ENCODE assay signal across 9 cellular contexts in the genomic region with DNA sequence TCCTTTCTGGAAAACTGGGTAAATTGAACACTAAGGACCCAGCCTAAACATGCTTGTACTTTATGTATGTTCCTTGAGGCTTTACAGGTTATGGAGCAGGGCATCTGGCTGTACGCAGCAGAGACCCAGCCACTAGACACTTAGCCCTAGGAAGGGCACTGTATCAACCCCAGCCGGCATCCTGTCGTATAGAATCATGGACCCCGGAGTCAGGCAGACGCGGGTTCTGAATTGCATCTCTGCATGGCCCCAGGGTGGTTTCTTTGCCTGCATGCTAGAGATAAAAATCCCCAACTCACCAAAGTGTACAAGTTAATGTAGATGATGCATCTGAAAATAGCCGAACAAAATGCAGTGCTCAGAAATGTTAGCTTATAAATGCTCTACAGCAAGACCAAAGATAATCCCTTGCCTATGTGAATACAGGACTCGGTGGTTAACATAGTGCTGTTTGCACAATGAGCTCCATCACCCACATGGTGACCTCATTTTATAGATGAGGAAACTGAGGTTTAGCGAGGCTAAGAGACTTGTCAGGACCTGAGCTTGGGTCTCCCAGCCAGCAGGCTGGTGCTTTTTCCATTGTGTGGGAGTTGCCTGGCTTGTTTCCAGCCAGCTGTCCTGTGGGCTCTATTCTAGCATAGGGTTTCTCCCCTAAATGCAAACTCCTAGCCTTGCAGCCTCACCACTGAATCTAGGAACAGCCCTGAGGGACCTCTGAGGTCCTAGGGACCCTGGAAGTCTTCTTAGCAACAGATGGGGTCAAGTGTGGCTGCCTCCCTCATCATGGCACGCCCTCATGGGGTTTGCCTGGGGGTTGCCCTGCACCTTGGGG. TPM values are rescaled to one million over a fixed set of nuclear protein-coding genes. Genes with fewer than 3 reads are reported as not detected.
DNase-seq lines count a peak whose midpoint lies in the region; ATAC-seq, FAIRE-seq and TF ChIP-seq lines count a peak whose summit lies in the region.
"Had no signal": no experiment of that assay in that cellular context is flagged by ENCODE, and none has a peak within 500 bp of the region (broad histone marks: within the 10 kb centered on the region; RNA-seq: fewer than 3 reads in every experiment).

No MANE protein-coding gene starts in this region.

- no peak overlapping the region for H2AFZ ChIP-seq in K562 (ENCODE audit: low read depth, low read length)

- DNase-seq in T-helper 2 cell treated with Interferon-gamma antibody and Interleukin-4, amounts not matched to agents 5 μg/mL and 100 μg/mL, for 36 hours (ENCODE audit: low spot score), result peak; percentile 83
- no peak for DNase-seq in K562 (ENCODE audit: extremely low read depth in 1 of 4, low spot score in 3 of 4)
- peak; percentile 68 to 78 (median 78) for DNase-seq in stimulated activated CD4-positive, alpha-beta T cell treated with anti-CD3 and anti-CD28 coated beads, TNF-alpha, amount 100 ng/mL, for 48 hours (ENCODE audit: low read depth in 3 of 3)
- DNase-seq in NCI-H1105 treated with DMSO at 0.1 percent for 48 hours (lab: John Stamatoyannopoulos, UW), result no peak
- DNase-seq in vagina (ENCODE audit: extremely low spot score in 2 of 2), result no peak
- no peak for DNase-seq in transverse colon
- DNase-seq in ecto neural progenitor cell (ENCODE audit: low spot score), result no peak
- DNase-seq: H7 had no signal

- peaks cover 78% of the 10 kb centered on the region for H3K4me1 Mint-ChIP-seq in T-helper 2 cell treated with Interferon-gamma antibody and Interleukin-4, amounts not matched to agents 5 μg/mL and 100 μg/mL, for 36 hours (ENCODE audit: low read depth)

- H3K79me2 ChIP-seq in K562 (ENCODE audit: control insufficient read depth, insufficient read depth, low read length), result no peaks in the 10 kb centered on the region

- TF ChIP-seq RAD21 in K562 (CRISPR knock-in tag; conservative IDR thresholded peaks at IDR 0.05 in 1 of 2, IDR thresholded peaks at IDR 0.05 in 1 of 2), result no peak

- peaks cover 81% of the 10 kb centered on the region for H3K36me3 Mint-ChIP-seq in T-helper 2 cell treated with Interferon-gamma antibody and Interleukin-4, amounts not matched to agents 5 μg/mL and 100 μg/mL, for 36 hours (ENCODE audit: low read depth)

- H3K9me3 ChIP-seq in K562 (replicated peaks; ENCODE audit: control insufficient read depth, insufficient read depth, low read depth, low read length) (no peaks in the 10 kb centered on the region), vagina (no peaks in the 10 kb centered on the region), transverse colon (no peaks in the 10 kb centered on the region)

- H3K27me3 ChIP-seq in K562 (ENCODE audit: control insufficient read depth in 2 of 2, insufficient read depth in 2 of 2, low read length in 2 of 2) (peaks cover 39 to 65% of the 10 kb centered on the region in 2 experiments), vagina (no peaks in the 10 kb centered on the region), transverse colon (no peaks in the 10 kb centered on the region)

- no peak overlapping the region for H3K9ac ChIP-seq in K562 (ENCODE audit: insufficient read depth in 1 of 2, low read depth in 2 of 2, low read length in 2 of 2)

- TF ChIP-seq EP300 in K562 (IDR thresholded peaks at IDR 0.05; ENCODE audit: low read length), result no peak
- TF ChIP-seq EP300 in transverse colon (IDR thresholded peaks at IDR 0.05; ENCODE audit: low read depth), result no peak

- no peaks in the 10 kb centered on the region for H3K9me3 Mint-ChIP-seq in T-helper 2 cell treated with Interferon-gamma antibody and Interleukin-4, amounts not matched to agents 5 μg/mL and 100 μg/mL, for 36 hours

- 2% methylated on average over 10 of the region's 10 CpGs for WGBS in K562 (ENCODE audit: insufficient coverage, low coverage, missing lambda C conversion rate)
- WGBS in transverse colon (ENCODE audit: low coverage in 1 of 2), 2 donors, result 80% methylated on average over 10 of the region's 10 CpGs; no CpG with 5 or more reads in 1 of the 2 donors

- CTCF ChIA-PET in K562 (lab: Yijun Ruan, JAX; ENCODE audit: low intra/inter-chr PET ratio), result no interaction called here

- H3K4me2 ChIP-seq in K562 (ENCODE audit: insufficient read depth, low read length), result no peak overlapping the region

- BruUV-seq in K562 (replicated peaks; lab: Mats Ljungman, UMichigan), result no TSS peak

- TF ChIP-seq CTCF in K562 (IDR thresholded peaks at IDR 0.05 in 2 of 3, conservative IDR thresholded peaks at IDR 0.05 in 1 of 3; ENCODE audit: insufficient read depth in 2 of 3, low read depth in 1 of 3, low read length in 3 of 3), result no peak
- TF ChIP-seq CTCF in vagina (IDR thresholded peaks at IDR 0.05), result no peak
- no peak for TF ChIP-seq CTCF in transverse colon (IDR thresholded peaks at IDR 0.05)

- H3K27ac ChIP-seq in K562 (ENCODE audit: extremely low read depth, low read depth, low read length), result no peak overlapping the region
- no peak overlapping the region for H3K27ac ChIP-seq in vagina
- H3K27ac ChIP-seq in transverse colon, result peak overlapping the region in 2 of 4 donors; percentile 46

- peak overlapping the region; percentile 99 for H3K27ac Mint-ChIP-seq in T-helper 2 cell treated with Interferon-gamma antibody and Interleukin-4, amounts not matched to agents 5 μg/mL and 100 μg/mL, for 36 hours

- no peaks in the 10 kb centered on the region for H3K27me3 Mint-ChIP-seq in T-helper 2 cell treated with Interferon-gamma antibody and Interleukin-4, amounts not matched to agents 5 μg/mL and 100 μg/mL, for 36 hours (ENCODE audit: low read depth)

- ATAC-seq in HG03439 (IDR thresholded peaks at IDR 0.05; ENCODE audit: unreplicated experiment), result peak; percentile 51
- no peak for ATAC-seq in K562

- H3K36me3 ChIP-seq in K562 (ENCODE audit: control insufficient read depth, insufficient read depth, low read length), result no peaks in the 10 kb centered on the region
- H3K36me3 ChIP-seq in vagina, result no peaks in the 10 kb centered on the region
- no peaks in the 10 kb centered on the region for H3K36me3 ChIP-seq in transverse colon

- H3K4me1 ChIP-seq in K562 (replicated peaks in 1 of 2; ENCODE audit: control insufficient read depth in 2 of 2, insufficient read depth in 2 of 2, low read length in 2 of 2) (no peaks in the 10 kb centered on the region), vagina (peaks cover 4% of the 10 kb centered on the region), transverse colon (peaks cover 0 to 5% (median 0%) of the 10 kb centered on the region in 4 donors)

- H4K20me1 ChIP-seq in K562 (replicated peaks; ENCODE audit: control insufficient read depth, insufficient read depth, low read length), result 0 out of 2 replicates have a peak, but pooled peaks cover 6% of the 10 kb centered on the region

- POLR2A ChIA-PET in K562 (lab: Yijun Ruan, JAX), result interaction anchor here (0.5 to 0.6 kb wide), 2 partner anchors 38 to 60 kb away, joined by 3 read pairs; no protein-coding TSS in a partner anchor

- TF ChIP-seq POLR2A in K562 (conservative IDR thresholded peaks at IDR 0.05) (no peak), vagina (IDR thresholded peaks at IDR 0.05) (no peak), transverse colon (IDR thresholded peaks at IDR 0.05) (no peak)

- H3K4me3 Mint-ChIP-seq in T-helper 2 cell treated with Interferon-gamma antibody and Interleukin-4, amounts not matched to agents 5 μg/mL and 100 μg/mL, for 36 hours, result peak overlapping the region; percentile 93

- no peak for FAIRE-seq in K562 (lab: Jason Lieb, UNC)

- no peaks in the 10 kb centered on the region for H3K9me1 ChIP-seq in K562 (ENCODE audit: control insufficient read depth, insufficient read depth, low read length)

- H3K4me3 ChIP-seq in K562 (no peak overlapping the region), vagina (no peak overlapping the region), transverse colon (no peak overlapping the region)

- intact Hi-C loops in K562 (cut with micrococcal nuclease) (no loop called here), vagina (cut with DNase I) (no loop called here), transverse colon (cut with DNase I; ENCODE audit: low total_unique reads) (no loop called here)

- in situ Hi-C loops in K562 (cut with MboI) (no loop called here), transverse colon (cut with MboI; ENCODE audit: low pct_ligation_motif_present in 1 of 4, low pct_unique_long_range_greater_than_20kb in 1 of 4, low sequenced_read_pairs in 3 of 4) (no loop called here)

RNA-seq across cellular contexts. Expression of a gene that starts 7.3 kb away (rescaled TPM):
- not detected in 2 replicates for total RNA-seq in K562 (2011; cell fraction: chromatin; rRNA removed; ENCODE audit: low replicate concordance)
- total RNA-seq in K562 (2011; cell fraction: nucleolus; rRNA removed), result not detected in 2 replicates
- not detected in 2 replicates for total RNA-seq in K562 (2011; cell fraction: nucleoplasm; rRNA removed)
- total RNA-seq in K562 (2014; rRNA removed) (not detected in 2 replicates), K562 (2014; rRNA removed; fragmentation: Illumina TruSeq; extraction: Trizol) (not detected in 2 replicates), K562 (2015; rRNA removed; fragmentation: Illumina TruSeq; extraction: Trizol) (not detected in 2 replicates), K562 (2021) (0.84 and 1.5 TPM in 2 replicates), vagina (3.9 TPM), transverse colon (1 to 10 TPM in 3 of 4 donors, not detected in 1; 1.9 to 4.3 (median 3.0) TPM)
- polyA plus RNA-seq in K562 (2011; rRNA removed) (not detected in 2 replicates), K562 (2014; fragmentation: Illumina TruSeq; extraction: Trizol) (not detected in 2 replicates), K562 (2014; fragmentation: Nextera tagmentation; extraction: Ambion mirVana) (not detected), K562 (2014; rRNA removed) (not detected in 2 replicates)
- not detected in 2 replicates for polyA plus RNA-seq in K562 (2011; cell fraction: cytosol; rRNA removed)
- polyA plus RNA-seq in K562 (2011; cell fraction: nucleus; rRNA removed), result not detected in 2 replicates
- polyA plus RNA-seq in K562 (2012), result not detected in 2 replicates
- polyA minus RNA-seq in K562 (2011; rRNA and poly(A)+ RNA removed), result not detected in 2 replicates
- polyA minus RNA-seq in K562 (2011; cell fraction: cytosol; rRNA and poly(A)+ RNA removed), result not detected in 2 replicates
- polyA minus RNA-seq in K562 (2011; cell fraction: nucleus; rRNA and poly(A)+ RNA removed), result not detected in 2 replicates
- total RNA-seq: H7 had no signal

RNA-seq across cellular contexts. Expression of a gene that starts 26.8 kb away (rescaled TPM):
- not detected in 2 replicates for total RNA-seq in K562 (2011; cell fraction: chromatin; rRNA removed; ENCODE audit: low replicate concordance)
- not detected in 2 replicates for total RNA-seq in K562 (2011; cell fraction: nucleolus; rRNA removed)
- not detected in 2 replicates for total RNA-seq in K562 (2011; cell fraction: nucleoplasm; rRNA removed)
- not detected in 2 replicates for total RNA-seq in K562 (2014; rRNA removed)
- not detected in 2 replicates for total RNA-seq in K562 (2014; rRNA removed; fragmentation: Illumina TruSeq; extraction: Trizol)
- not detected in 2 replicates for total RNA-seq in K562 (2015; rRNA removed; fragmentation: Illumina TruSeq; extraction: Trizol)
- total RNA-seq in K562 (2021), result 0.27 and 0.45 TPM in 2 replicates
- polyA plus RNA-seq in K562 (2011; rRNA removed), result not detected in 2 replicates
- polyA plus RNA-seq in K562 (2011; cell fraction: cytosol; rRNA removed), result not detected in 2 replicates
- polyA plus RNA-seq in K562 (2011; cell fraction: nucleus; rRNA removed), result not detected in 2 replicates
- polyA plus RNA-seq in K562 (2012), result not detected in 2 replicates
- not detected in 2 replicates for polyA plus RNA-seq in K562 (2014; fragmentation: Illumina TruSeq; extraction: Trizol)
- not detected for polyA plus RNA-seq in K562 (2014; fragmentation: Nextera tagmentation; extraction: Ambion mirVana)
- 0.07 TPM in 1 of 2 replicates, not detected in the other for polyA plus RNA-seq in K562 (2014; rRNA removed)
- polyA minus RNA-seq in K562 (2011; rRNA and poly(A)+ RNA removed), result not detected in 2 replicates
- not detected in 2 replicates for polyA minus RNA-seq in K562 (2011; cell fraction: cytosol; rRNA and poly(A)+ RNA removed)
- not detected in 2 replicates for polyA minus RNA-seq in K562 (2011; cell fraction: nucleus; rRNA and poly(A)+ RNA removed)
- 23.1 TPM for total RNA-seq in vagina
- total RNA-seq in transverse colon, result 10 to 100 TPM in 3 of 4 donors, 1 to 10 TPM in 1; 8.1 to 18.9 (median 12.6) TPM

RNA-seq across cellular contexts. Expression of a gene that starts 54.5 kb away (rescaled TPM):
- total RNA-seq in K562 (2011; cell fraction: chromatin; rRNA removed; ENCODE audit: low replicate concordance), result 0.77 and 2.6 TPM in 2 replicates
- total RNA-seq in K562 (2011; cell fraction: nucleolus; rRNA removed), result 1.4 and 2.5 TPM in 2 replicates
- total RNA-seq in K562 (2011; cell fraction: nucleoplasm; rRNA removed), result 1.2 and 2.1 TPM in 2 replicates
- total RNA-seq in K562 (2014; rRNA removed) (0.12 and 0.14 TPM in 2 replicates), K562 (2014; rRNA removed; fragmentation: Illumina TruSeq; extraction: Trizol) (not detected in 2 replicates), K562 (2015; rRNA removed; fragmentation: Illumina TruSeq; extraction: Trizol) (0.04 TPM in 1 of 2 replicates, not detected in the other), K562 (2021) (0.24 and 0.47 TPM in 2 replicates), vagina (6.1 TPM), transverse colon (1 to 10 TPM; 1.8 to 7.0 (median 3.5) TPM)
- polyA plus RNA-seq in K562 (2011; rRNA removed) (0.18 and 0.20 TPM in 2 replicates), K562 (2014; fragmentation: Illumina TruSeq; extraction: Trizol) (not detected in 2 replicates), K562 (2014; fragmentation: Nextera tagmentation; extraction: Ambion mirVana) (not detected), K562 (2014; rRNA removed) (0.93 and 1.1 TPM in 2 replicates)
- polyA plus RNA-seq in K562 (2011; cell fraction: cytosol; rRNA removed), result 0.03 and 0.30 TPM in 2 replicates
- 1.1 and 3.4 TPM in 2 replicates for polyA plus RNA-seq in K562 (2011; cell fraction: nucleus; rRNA removed)
- polyA plus RNA-seq in K562 (2012), result 0.12 and 0.26 TPM in 2 replicates
- polyA minus RNA-seq in K562 (2011; rRNA and poly(A)+ RNA removed), result 0.15 and 0.46 TPM in 2 replicates
- polyA minus RNA-seq in K562 (2011; cell fraction: cytosol; rRNA and poly(A)+ RNA removed), result 0.73 and 1.4 TPM in 2 replicates
- 1.8 and 2.2 TPM in 2 replicates for polyA minus RNA-seq in K562 (2011; cell fraction: nucleus; rRNA and poly(A)+ RNA removed)

Comparison
In these comparisons a context has a peak if more than half of its experiments do, and no peak if none do; other contexts are left out.
1. DNase-seq: peak in T-helper 2 cell treated with Interferon-gamma antibody and Interleukin-4, amounts not matched to agents 5 μg/mL and 100 μg/mL, for 36 hours (single experiment) and stimulated activated CD4-positive, alpha-beta T cell treated with anti-CD3 and anti-CD28 coated beads, TNF-alpha, amount 100 ng/mL, for 48 hours (3 of 3); none in K562 (0 of 4), NCI-H1105 treated with DMSO at 0.1 percent for 48 hours (single experiment), vagina (0 of 2), transverse colon (single experiment) and ecto neural progenitor cell (single experiment).
2. RNA of a gene that starts 26.8 kb away (total RNA-seq): 23.1 TPM in vagina (single experiment) and 8.1 to 18.9 TPM in transverse colon; 0.27 to 0.45 TPM in K562; every median in the first group is over 4 times any median in the second.